1 cellular context compared by ENCODE assay signal in the genomic region with DNA sequence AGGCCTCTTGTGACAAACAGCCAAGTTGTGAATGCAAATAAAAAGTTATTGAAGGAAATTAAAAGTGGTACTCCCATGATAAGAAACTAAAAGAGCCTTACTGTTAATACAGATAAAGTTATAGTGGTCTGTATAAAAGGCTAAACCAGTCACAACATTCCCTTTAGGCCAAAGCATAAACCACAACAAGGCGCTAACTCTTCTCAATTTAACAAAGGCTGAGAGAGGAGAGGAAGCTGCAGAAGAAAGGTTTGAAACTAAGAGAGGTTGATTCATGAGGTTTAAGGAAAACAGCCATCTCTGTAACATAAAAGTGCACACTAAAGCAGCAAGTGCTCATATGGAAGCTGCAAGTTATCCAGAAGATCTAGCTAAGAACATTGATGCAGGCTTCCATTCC.
TF ChIP-seq lines count a peak whose summit lies in the region.

No MANE protein-coding gene starts in this region.

TF ChIP-seq in H1, 55 proteins besides CTCF, POLR2A, EP300 and RAD21:
- TF ChIP-seq KDM4A (IDR thresholded peaks at IDR 0.05; ENCODE audit: low read depth, low read length, severe bottlenecking) (no peak), CREB1 (IDR thresholded peaks at IDR 0.05) (no peak), CBX5 (IDR thresholded peaks at IDR 0.05; ENCODE audit: low read depth, low read length) (no peak), RXRA (IDR thresholded peaks at IDR 0.05; ENCODE audit: insufficient read depth, low read depth, low read length) (no peak)
- TF ChIP-seq, protein P1, sequence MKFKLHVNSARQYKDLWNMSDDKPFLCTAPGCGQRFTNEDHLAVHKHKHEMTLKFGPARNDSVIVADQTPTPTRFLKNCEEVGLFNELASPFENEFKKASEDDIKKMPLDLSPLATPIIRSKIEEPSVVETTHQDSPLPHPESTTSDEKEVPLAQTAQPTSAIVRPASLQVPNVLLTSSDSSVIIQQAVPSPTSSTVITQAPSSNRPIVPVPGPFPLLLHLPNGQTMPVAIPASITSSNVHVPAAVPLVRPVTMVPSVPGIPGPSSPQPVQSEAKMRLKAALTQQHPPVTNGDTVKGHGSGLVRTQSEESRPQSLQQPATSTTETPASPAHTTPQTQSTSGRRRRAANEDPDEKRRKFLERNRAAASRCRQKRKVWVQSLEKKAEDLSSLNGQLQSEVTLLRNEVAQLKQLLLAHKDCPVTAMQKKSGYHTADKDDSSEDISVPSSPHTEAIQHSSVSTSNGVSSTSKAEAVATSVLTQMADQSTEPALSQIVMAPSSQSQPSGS (IDR thresholded peaks at IDR 0.05; ENCODE audit: low read length), result no peak
